In genomic region chr1:162561037-162561615, GRCh38 we compare ENCODE assay signal across 8 cellular contexts. TPM values are rescaled to one million over a fixed set of nuclear protein-coding genes. Genes with fewer than 3 reads are reported as not detected.
DNase-seq lines count a peak whose midpoint lies in the region; ATAC-seq and TF ChIP-seq lines count a peak whose summit lies in the region.

No MANE protein-coding gene starts in this region.

- peaks cover 14 to 25% (median 17%) of the 10 kb centered on the region in 3 donors for H3K4me1 Mint-ChIP-seq in IgD-negative memory B cell

- peak; percentile 95 for ATAC-seq in GM21576 (IDR thresholded peaks at IDR 0.05; ENCODE audit: unreplicated experiment)

- peak overlapping the region; percentile 63 to 97 (median 97) for H3K27ac Mint-ChIP-seq in IgD-negative memory B cell

- H3K27me3 Mint-ChIP-seq in IgD-negative memory B cell: no peaks in the 10 kb centered on the region

- H3K27me3 ChIP-seq in mucosa of rectum (ENCODE audit: control insufficient read depth in 2 of 2, insufficient read depth in 2 of 2, low read length in 2 of 2): no peaks in the 10 kb centered on the region

- H3K9me3 ChIP-seq in mucosa of rectum (ENCODE audit: control insufficient read depth in 2 of 2, low read length in 2 of 2): no peaks in the 10 kb centered on the region

- peaks cover 10 to 30% of the 10 kb centered on the region in 2 donors for H3K4me1 ChIP-seq in mucosa of rectum (ENCODE audit: control insufficient read depth in 2 of 2, insufficient read depth in 2 of 2, low read length in 2 of 2)

- peaks cover 3 to 4% of the 10 kb centered on the region in 2 donors for H3K36me3 ChIP-seq in mucosa of rectum (ENCODE audit: control insufficient read depth in 2 of 2, insufficient read depth in 2 of 2, low read length in 2 of 2)

- no peaks in the 10 kb centered on the region for H3K9me3 Mint-ChIP-seq in IgD-negative memory B cell

- H3K36me3 Mint-ChIP-seq in IgD-negative memory B cell: no peaks in the 10 kb centered on the region

- H3K4me3 ChIP-seq in epithelial cell of proximal tubule (ENCODE audit: low read depth, low read length) (peak overlapping the region; percentile 92), mucosa of rectum (ENCODE audit: low read length in 2 of 2) (peak overlapping the region; percentile 90 to 92)

- H3K9ac ChIP-seq in mucosa of rectum (ENCODE audit: low read depth in 1 of 2, low read length in 2 of 2): peak overlapping the region; percentile 79 to 100

- DNase-seq in DMS153 (lab: John Stamatoyannopoulos, UW): peak; percentile 95
- peak; percentile 99 for DNase-seq in OCI-M1 (lab: John Stamatoyannopoulos, UW)
- DNase-seq in activated T-cell treated with anti-CD3 and anti-CD28 coated beads for 48 hours (ENCODE audit: low read depth): peak; percentile 99
- DNase-seq in epithelial cell of proximal tubule (ENCODE audit: low read depth): no peak
- peak; percentile 96 to 98 for DNase-seq in stimulated activated CD8-positive, alpha-beta memory T cell treated with anti-CD3 and anti-CD28 coated beads, Interleukin-4, amount 100 ng/mL, for 4 hours (ENCODE audit: low read depth in 2 of 2, low spot score in 1 of 2)

- H3K27ac ChIP-seq in mucosa of rectum (ENCODE audit: low read depth in 2 of 2, low read length in 2 of 2): peak overlapping the region; percentile 98 to 99

- peak overlapping the region; percentile 94 to 99 (median 98) for H3K4me3 Mint-ChIP-seq in IgD-negative memory B cell

- TF ChIP-seq CTCF in epithelial cell of proximal tubule (conservative IDR thresholded peaks at IDR 0.05; ENCODE audit: low read depth, low read length): no peak

RNA-seq across cellular contexts. Expression of gene UAP1, which starts 0.4 kb away (rescaled TPM):
- 28.4 TPM for polyA plus RNA-seq in IgD-negative memory B cell
- total RNA-seq in epithelial cell of proximal tubule: 58.2 and 71.5 TPM in 2 replicates
